1 cellular context compared by ENCODE assay signal in genomic region chr9:87701491-87701890, GRCh38.
TF ChIP-seq lines count a peak whose summit lies in the region.

No MANE protein-coding gene starts in this region.

TF ChIP-seq in GM23338, 12 proteins besides CTCF, POLR2A, EP300 and RAD21 (continued from another document):
- TF ChIP-seq, protein P1, sequence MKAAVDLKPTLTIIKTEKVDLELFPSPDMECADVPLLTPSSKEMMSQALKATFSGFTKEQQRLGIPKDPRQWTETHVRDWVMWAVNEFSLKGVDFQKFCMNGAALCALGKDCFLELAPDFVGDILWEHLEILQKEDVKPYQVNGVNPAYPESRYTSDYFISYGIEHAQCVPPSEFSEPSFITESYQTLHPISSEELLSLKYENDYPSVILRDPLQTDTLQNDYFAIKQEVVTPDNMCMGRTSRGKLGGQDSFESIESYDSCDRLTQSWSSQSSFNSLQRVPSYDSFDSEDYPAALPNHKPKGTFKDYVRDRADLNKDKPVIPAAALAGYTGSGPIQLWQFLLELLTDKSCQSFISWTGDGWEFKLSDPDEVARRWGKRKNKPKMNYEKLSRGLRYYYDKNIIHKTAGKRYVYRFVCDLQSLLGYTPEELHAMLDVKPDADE (IDR thresholded peaks at IDR 0.05) = no peak
- TF ChIP-seq, protein P2, sequence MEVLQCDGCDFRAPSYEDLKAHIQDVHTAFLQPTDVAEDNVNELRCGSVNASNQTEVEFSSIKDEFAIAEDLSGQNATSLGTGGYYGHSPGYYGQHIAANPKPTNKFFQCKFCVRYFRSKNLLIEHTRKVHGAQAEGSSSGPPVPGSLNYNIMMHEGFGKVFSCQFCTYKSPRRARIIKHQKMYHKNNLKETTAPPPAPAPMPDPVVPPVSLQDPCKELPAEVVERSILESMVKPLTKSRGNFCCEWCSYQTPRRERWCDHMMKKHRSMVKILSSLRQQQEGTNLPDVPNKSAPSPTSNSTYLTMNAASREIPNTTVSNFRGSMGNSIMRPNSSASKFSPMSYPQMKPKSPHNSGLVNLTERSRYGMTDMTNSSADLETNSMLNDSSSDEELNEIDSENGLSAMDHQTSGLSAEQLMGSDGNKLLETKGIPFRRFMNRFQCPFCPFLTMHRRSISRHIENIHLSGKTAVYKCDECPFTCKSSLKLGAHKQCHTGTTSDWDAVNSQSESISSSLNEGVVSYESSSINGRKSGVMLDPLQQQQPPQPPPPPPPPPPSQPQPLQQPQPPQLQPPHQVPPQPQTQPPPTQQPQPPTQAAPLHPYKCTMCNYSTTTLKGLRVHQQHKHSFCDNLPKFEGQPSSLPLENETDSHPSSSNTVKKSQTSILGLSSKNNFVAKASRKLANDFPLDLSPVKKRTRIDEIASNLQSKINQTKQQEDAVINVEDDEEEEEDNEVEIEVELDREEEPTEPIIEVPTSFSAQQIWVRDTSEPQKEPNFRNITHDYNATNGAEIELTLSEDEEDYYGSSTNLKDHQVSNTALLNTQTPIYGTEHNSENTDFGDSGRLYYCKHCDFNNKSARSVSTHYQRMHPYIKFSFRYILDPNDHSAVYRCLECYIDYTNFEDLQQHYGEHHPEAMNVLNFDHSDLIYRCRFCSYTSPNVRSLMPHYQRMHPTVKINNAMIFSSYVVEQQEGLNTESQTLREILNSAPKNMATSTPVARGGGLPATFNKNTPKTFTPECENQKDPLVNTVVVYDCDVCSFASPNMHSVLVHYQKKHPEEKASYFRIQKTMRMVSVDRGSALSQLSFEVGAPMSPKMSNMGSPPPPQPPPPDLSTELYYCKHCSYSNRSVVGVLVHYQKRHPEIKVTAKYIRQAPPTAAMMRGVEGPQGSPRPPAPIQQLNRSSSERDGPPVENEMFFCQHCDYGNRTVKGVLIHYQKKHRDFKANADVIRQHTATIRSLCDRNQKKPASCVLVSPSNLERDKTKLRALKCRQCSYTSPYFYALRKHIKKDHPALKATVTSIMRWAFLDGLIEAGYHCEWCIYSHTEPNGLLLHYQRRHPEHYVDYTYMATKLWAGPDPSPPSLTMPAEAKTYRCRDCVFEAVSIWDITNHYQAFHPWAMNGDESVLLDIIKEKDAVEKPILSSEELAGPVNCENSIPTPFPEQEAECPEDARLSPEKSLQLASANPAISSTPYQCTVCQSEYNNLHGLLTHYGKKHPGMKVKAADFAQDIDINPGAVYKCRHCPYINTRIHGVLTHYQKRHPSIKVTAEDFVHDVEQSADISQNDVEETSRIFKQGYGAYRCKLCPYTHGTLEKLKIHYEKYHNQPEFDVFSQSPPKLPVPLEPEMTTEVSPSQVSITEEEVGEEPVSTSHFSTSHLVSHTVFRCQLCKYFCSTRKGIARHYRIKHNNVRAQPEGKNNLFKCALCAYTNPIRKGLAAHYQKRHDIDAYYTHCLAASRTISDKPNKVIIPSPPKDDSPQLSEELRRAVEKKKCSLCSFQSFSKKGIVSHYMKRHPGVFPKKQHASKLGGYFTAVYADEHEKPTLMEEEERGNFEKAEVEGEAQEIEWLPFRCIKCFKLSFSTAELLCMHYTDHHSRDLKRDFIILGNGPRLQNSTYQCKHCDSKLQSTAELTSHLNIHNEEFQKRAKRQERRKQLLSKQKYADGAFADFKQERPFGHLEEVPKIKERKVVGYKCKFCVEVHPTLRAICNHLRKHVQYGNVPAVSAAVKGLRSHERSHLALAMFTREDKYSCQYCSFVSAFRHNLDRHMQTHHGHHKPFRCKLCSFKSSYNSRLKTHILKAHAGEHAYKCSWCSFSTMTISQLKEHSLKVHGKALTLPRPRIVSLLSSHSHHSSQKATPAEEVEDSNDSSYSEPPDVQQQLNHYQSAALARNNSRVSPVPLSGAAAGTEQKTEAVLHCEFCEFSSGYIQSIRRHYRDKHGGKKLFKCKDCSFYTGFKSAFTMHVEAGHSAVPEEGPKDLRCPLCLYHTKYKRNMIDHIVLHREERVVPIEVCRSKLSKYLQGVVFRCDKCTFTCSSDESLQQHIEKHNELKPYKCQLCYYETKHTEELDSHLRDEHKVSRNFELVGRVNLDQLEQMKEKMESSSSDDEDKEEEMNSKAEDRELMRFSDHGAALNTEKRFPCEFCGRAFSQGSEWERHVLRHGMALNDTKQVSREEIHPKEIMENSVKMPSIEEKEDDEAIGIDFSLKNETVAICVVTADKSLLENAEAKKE (CRISPR knock-in tag; IDR thresholded peaks at IDR 0.05) = no peak
- TF ChIP-seq STAT1 (IDR thresholded peaks at IDR 0.05; ENCODE audit: unreplicated experiment) (no peak), NANOG (IDR thresholded peaks at IDR 0.05; ENCODE audit: borderline replicate concordance) (no peak), POLR2AphosphoS5 (IDR thresholded peaks at IDR 0.05; ENCODE audit: low read depth) (no peak), JUNB (IDR thresholded peaks at IDR 0.05; ENCODE audit: unreplicated experiment) (no peak), REST (IDR thresholded peaks at IDR 0.05; ENCODE audit: unreplicated experiment) (no peak)
